17 cellular contexts compared by ENCODE assay signal in genomic region chr20:44173116-44173515, GRCh38. TPM values are rescaled to one million over a fixed set of nuclear protein-coding genes. Genes with fewer than 3 reads are reported as not detected.
"Had no signal": no experiment of that assay in that cellular context is flagged by ENCODE, and none has a peak within 500 bp of the region (broad histone marks: within the 10 kb centered on the region; RNA-seq: fewer than 3 reads in every experiment).

No MANE protein-coding gene starts in this region.

- H3K27ac ChIP-seq: adrenal gland, upper lobe of left lung had no signal

- H3K4me3 ChIP-seq: adrenal gland, lung, upper lobe of left lung had no signal

- H3K36me3 ChIP-seq: adrenal gland, upper lobe of left lung had no signal

- DNase-seq: activated B cell treated with CpG ODN at 0.5 μM for 24 hours; activated CD4-positive, alpha-beta T cell treated with anti-CD3 and anti-CD28 coated beads for 48 hours; activated CD8-positive, alpha-beta T cell treated with anti-CD3 and anti-CD28 coated beads for 36 hours; activated effector memory CD4-positive, alpha-beta T cell treated with Interleukin-2 at 50 U/mL for 16 hours; activated T-cell treated with anti-CD3 and anti-CD28 coated beads, Interleukin-2, amount 50 U/mL, for 4 hours; adrenal gland; cortex of kidney; effector CD4-positive, alpha-beta T cell; foreskin fibroblast; head of caudate nucleus; left cardiac atrium; stimulated activated CD4-positive, alpha-beta T cell treated with anti-CD3 and anti-CD28 coated beads, Interleukin-2, amount 100 ng/mL, for 48 hours; stimulated activated naive B cell treated with anti-CD40 and anti-IgM and Interleukin-4, amounts not matched to agents 10 μg/mL and 1 μg/mL and 100 μg/mL, for 72 hours; upper lobe of left lung had no signal

- H3K9me3 ChIP-seq: adrenal gland, upper lobe of left lung had no signal

- ATAC-seq: activated CD8-positive, alpha-beta T cell treated with anti-CD3 and anti-CD28 coated beads for 36 hours; activated T-cell treated with anti-CD3 and anti-CD28 coated beads, Interleukin-2, amount 50 U/mL, for 4 hours; left cardiac atrium; stimulated activated naive B cell treated with anti-CD40 and anti-IgM and Interleukin-4, amounts not matched to agents 10 μg/mL and 1 μg/mL and 100 μg/mL, for 72 hours had no signal

- H3K27me3 ChIP-seq: adrenal gland, upper lobe of left lung had no signal

- H3K4me1 ChIP-seq: adrenal gland had no signal

RNA-seq across cellular contexts. Expression of gene JPH2, which starts 13.9 kb away (rescaled TPM):
- total RNA-seq: activated B cell treated with CpG ODN at 0.5 μM for 24 hours; activated T-cell treated with anti-CD3 and anti-CD28 coated beads, Interleukin-2, amount 50 U/mL, for 4 hours; T-helper 2 cell treated with Interferon-gamma antibody and Interleukin-4, amounts not matched to agents 100 ng/mL and 5 ng/mL, for 36 hours had no signal
- polyA plus RNA-seq: neural cell had no signal
